Comparison of ENCODE assay signal across 11 cellular contexts in the genomic region with DNA sequence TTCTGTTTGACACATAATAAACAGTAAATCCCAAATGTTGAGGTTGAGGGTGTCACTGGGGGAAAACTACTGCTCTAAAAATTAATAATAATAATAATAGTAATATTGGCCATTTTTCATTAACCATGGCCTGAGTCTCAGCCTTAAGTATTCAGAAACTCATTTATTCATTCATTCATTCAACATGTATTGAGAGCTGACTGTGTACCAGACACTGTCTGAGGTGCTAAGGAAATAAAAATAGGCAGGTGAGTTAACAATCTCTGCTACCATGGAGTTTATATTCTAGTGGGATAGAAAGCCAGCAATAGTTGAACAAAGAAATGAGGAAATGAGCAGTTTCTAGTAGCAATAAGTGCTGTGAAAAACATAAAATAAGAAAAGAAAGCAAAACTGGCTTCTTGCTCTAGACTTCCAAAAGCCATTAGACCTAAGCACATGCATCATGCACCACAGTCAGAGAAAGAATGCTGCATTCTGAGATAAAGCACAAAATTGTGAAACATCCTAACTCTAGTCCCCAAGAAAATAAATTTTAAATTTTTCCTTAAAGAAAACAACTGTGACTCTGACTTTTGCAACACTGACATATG.
DNase-seq lines count a peak whose midpoint lies in the region; ATAC-seq, FAIRE-seq and TF ChIP-seq lines count a peak whose summit lies in the region.
"Had no signal": no experiment of that assay in that cellular context is flagged by ENCODE, and none has a peak within 500 bp of the region (broad histone marks: within the 10 kb centered on the region; RNA-seq: fewer than 3 reads in every experiment).

No MANE protein-coding gene starts in this region.

- H4K20me1 ChIP-seq in osteoblast (ENCODE audit: insufficient read depth, low read length): no peaks in the 10 kb centered on the region

- H3K4me1 ChIP-seq in osteoblast (ENCODE audit: insufficient read depth, low read length): no peaks in the 10 kb centered on the region

- no peaks in the 10 kb centered on the region for H3K36me3 Mint-ChIP-seq in stimulated activated naive B cell treated with anti-CD40 and anti-IgM and Interleukin-4, amounts not matched to agents 10 μg/mL and 1 μg/mL and 100 μg/mL, for 72 hours

- H3K9me3 Mint-ChIP-seq in stimulated activated naive B cell treated with anti-CD40 and anti-IgM and Interleukin-4, amounts not matched to agents 10 μg/mL and 1 μg/mL and 100 μg/mL, for 72 hours: peaks cover 4 to 7% of the 10 kb centered on the region in 2 donors

- no peak overlapping the region for H3K4me3 ChIP-seq in osteoblast (ENCODE audit: insufficient read depth, low read length)
- H3K4me3 ChIP-seq: thoracic aorta had no signal

- no peak overlapping the region for H3K4me3 Mint-ChIP-seq in stimulated activated naive B cell treated with anti-CD40 and anti-IgM and Interleukin-4, amounts not matched to agents 10 μg/mL and 1 μg/mL and 100 μg/mL, for 72 hours
- H3K4me3 Mint-ChIP-seq: activated T-cell treated with anti-CD3 and anti-CD28 coated beads, Interleukin-2, amount 50 U/mL, for 24 hours had no signal

- TF ChIP-seq CTCF in osteoblast (IDR thresholded peaks at IDR 0.05; ENCODE audit: extremely low read depth, low read depth, low read length): no peak

- H3K36me3 ChIP-seq in osteoblast (ENCODE audit: insufficient read depth, low read length): no peaks in the 10 kb centered on the region
- H3K36me3 ChIP-seq: thoracic aorta had no signal

- no peak overlapping the region for H3K27ac ChIP-seq in osteoblast (ENCODE audit: low read depth, low read length)
- H3K27ac ChIP-seq: thoracic aorta had no signal

- H3K27ac Mint-ChIP-seq in stimulated activated naive B cell treated with anti-CD40 and anti-IgM and Interleukin-4, amounts not matched to agents 10 μg/mL and 1 μg/mL and 100 μg/mL, for 72 hours: no peak overlapping the region
- H3K27ac Mint-ChIP-seq: activated T-cell treated with anti-CD3 and anti-CD28 coated beads, Interleukin-2, amount 50 U/mL, for 24 hours had no signal

- ATAC-seq in HG02610 (IDR thresholded peaks at IDR 0.05; ENCODE audit: unreplicated experiment) (peak; percentile 96), HG03378 (IDR thresholded peaks at IDR 0.05; ENCODE audit: unreplicated experiment) (peak; percentile 98)
- peak; percentile 80 to 82 for ATAC-seq in stimulated activated naive B cell treated with anti-CD40 and anti-IgM and Interleukin-4, amounts not matched to agents 10 μg/mL and 1 μg/mL and 100 μg/mL, for 72 hours (replicated peaks)
- ATAC-seq: left colon had no signal

- H3K79me2 ChIP-seq in osteoblast (ENCODE audit: insufficient read depth, low read length): no peaks in the 10 kb centered on the region

- H3K4me2 ChIP-seq in osteoblast (ENCODE audit: insufficient read depth, low read length): no peak overlapping the region

- FAIRE-seq in GM19239 (lab: Jason Lieb, UNC): peak; percentile 90

- peaks cover 14 to 23% of the 10 kb centered on the region in 2 donors for H3K27me3 Mint-ChIP-seq in stimulated activated naive B cell treated with anti-CD40 and anti-IgM and Interleukin-4, amounts not matched to agents 10 μg/mL and 1 μg/mL and 100 μg/mL, for 72 hours
- H3K27me3 Mint-ChIP-seq: activated T-cell treated with anti-CD3 and anti-CD28 coated beads, Interleukin-2, amount 50 U/mL, for 24 hours had no signal

- H2AFZ ChIP-seq in osteoblast (ENCODE audit: low read length): no peak overlapping the region

- H3K27me3 ChIP-seq in osteoblast (ENCODE audit: insufficient read depth, low read length): no peaks in the 10 kb centered on the region

- peak; percentile 13 for DNase-seq in GM19239 (ENCODE audit: insufficient read length, low spot score)
- DNase-seq in stimulated activated naive B cell treated with anti-CD40 and anti-IgM and Interleukin-4, amounts not matched to agents 10 μg/mL and 1 μg/mL and 100 μg/mL, for 72 hours: no peak
- no peak for DNase-seq in occipital lobe (lab: John Stamatoyannopoulos, UW)
- DNase-seq in HPDE6-E6E7 (ENCODE audit: extremely low spot score): no peak
- DNase-seq in osteoblast (ENCODE audit: insufficient read length, low spot score, missing footprints): no peak
- DNase-seq: activated T-cell treated with anti-CD3 and anti-CD28 coated beads, Interleukin-2, amount 50 U/mL, for 24 hours; left colon; stimulated activated CD4-positive, alpha-beta T cell treated with anti-CD3 and anti-CD28 coated beads, Interleukin-4, amount 100 ng/mL, for 1 hour had no signal

- H3K4me1 Mint-ChIP-seq in stimulated activated naive B cell treated with anti-CD40 and anti-IgM and Interleukin-4, amounts not matched to agents 10 μg/mL and 1 μg/mL and 100 μg/mL, for 72 hours: peaks cover 9 to 10% of the 10 kb centered on the region in 2 donors

- H3K9me3 ChIP-seq in osteoblast (ENCODE audit: low read depth, low read length): no peaks in the 10 kb centered on the region
- H3K9me3 ChIP-seq: thoracic aorta had no signal
